9 cellular contexts compared by ENCODE assay signal in genomic region chr13:29847501-29847983, GRCh38. TPM values are rescaled to one million over a fixed set of nuclear protein-coding genes. Genes with fewer than 3 reads are reported as not detected.
DNase-seq lines count a peak whose midpoint lies in the region; ATAC-seq, FAIRE-seq and TF ChIP-seq lines count a peak whose summit lies in the region.
"Had no signal": no experiment of that assay in that cellular context is flagged by ENCODE, and none has a peak within 500 bp of the region (broad histone marks: within the 10 kb centered on the region; RNA-seq: fewer than 3 reads in every experiment).

No MANE protein-coding gene starts in this region.

- peaks cover 3 to 27% (median 21%) of the 10 kb centered on the region in 3 donors for H3K4me1 ChIP-seq in pancreas

- ATAC-seq in pancreas: peak in 2 of 4 donors; percentile 1 to 2
- ATAC-seq: K562 had no signal

- no peaks in the 10 kb centered on the region for H3K36me3 ChIP-seq in BJ (ENCODE audit: control insufficient read depth, insufficient read depth, low read length)
- H3K36me3 ChIP-seq in pancreas: no peaks in the 10 kb centered on the region

- CTCF ChIA-PET in BJ (lab: Yijun Ruan, JAX): interaction anchor here (0.6 to 10.5 kb wide), 6 partner anchors 28 to 741 kb away, joined by 3 to 103 read pairs (median 4); no protein-coding TSS in a partner anchor

- TF ChIP-seq CTCF in BJ (IDR thresholded peaks at IDR 0.05; ENCODE audit: insufficient read depth, low read depth, low read length) (no peak), fibroblast of the aortic adventitia (IDR thresholded peaks at IDR 0.05; ENCODE audit: insufficient read depth, low read length) (no peak), pancreas (IDR thresholded peaks at IDR 0.05) (no peak)

- H3K27me3 ChIP-seq in BJ (ENCODE audit: control insufficient read depth, insufficient read depth, low read length) (no peaks in the 10 kb centered on the region), pancreas (no peaks in the 10 kb centered on the region)

- H3K9me3 ChIP-seq in pancreas: no peaks in the 10 kb centered on the region

- H3K4me3 ChIP-seq in BJ (ENCODE audit: low read depth, low read length) (peak overlapping the region; percentile 48), fibroblast of the aortic adventitia (ENCODE audit: low read depth, low read length) (peak overlapping the region; percentile 72), pancreas (peak overlapping the region; percentile 24 to 93 (median 74))
- H3K4me3 ChIP-seq: K562 had no signal

- 1% methylated on average over 13 of the region's 13 CpGs for WGBS in pancreas, 2 donors

- POLR2A ChIA-PET in BJ (lab: Charles Lee): interaction anchor here (0.6 kb wide), 1 partner anchor 69 kb away, joined by 4 read pairs; no protein-coding TSS in a partner anchor

- no peak for FAIRE-seq in pancreas (lab: Jason Lieb, UNC)
- FAIRE-seq: K562 had no signal

- intact Hi-C loops in pancreas (cut with DNase I): loop anchor here in 1 of 3 donors (5.0 kb wide), 1 partner anchor 265 kb away; no protein-coding TSS in a partner anchor

- H3K27ac ChIP-seq in pancreas: peak overlapping the region in 2 of 4 donors; percentile 67 to 96

- DNase-seq in BJ (ENCODE audit: low read depth): no peak
- DNase-seq in HCEC 1CT: peak; percentile 54
- DNase-seq in UCSD-AML1 (lab: John Stamatoyannopoulos, UW; ENCODE audit: unreplicated experiment): peak; percentile 17
- DNase-seq in fibroblast of the aortic adventitia (ENCODE audit: low read depth): peak; percentile 69
- peak in 2 of 6 donors; percentile 14 to 33 for DNase-seq in pancreas
- no peak for DNase-seq in NCI-H2029 treated with DMSO at 0.1 percent for 48 hours (lab: John Stamatoyannopoulos, UW)
- DNase-seq in stimulated activated CD4-positive, alpha-beta T cell treated with anti-CD3 and anti-CD28 coated beads, Interleukin-2, amount 100 ng/mL, for 48 hours: no peak
- DNase-seq in stimulated activated CD4-positive, alpha-beta T cell treated with anti-CD3 and anti-CD28 coated beads, Interleukin-12 subunit alpha, Interleukin-12 subunit beta, amount 100 ng/mL, for 4 hours: no peak

RNA-seq across cellular contexts. Expression of gene UBL3, which starts 2.9 kb away (rescaled TPM):
- polyA plus RNA-seq in BJ (2011; rRNA removed) (18.0 and 33.0 TPM in 2 replicates), pancreas (10 to 100 TPM in 1 of 2 donors, 1 to 10 TPM in 1; 9.7 to 25.9 TPM)
- polyA minus RNA-seq in BJ (2011; rRNA and poly(A)+ RNA removed): 12.4 and 16.7 TPM in 2 replicates
- total RNA-seq in fibroblast of the aortic adventitia (ENCODE audit: low replicate concordance) (21.1 and 57.7 TPM in 2 replicates), pancreas (10 to 100 TPM; 18.8 to 31.5 (median 23.1) TPM)

Comparison
In these comparisons a context has a peak if more than half of its experiments do, and no peak if none do; other contexts are left out.
1. DNase-seq: peak in HCEC 1CT (single experiment), UCSD-AML1 (single experiment) and fibroblast of the aortic adventitia (single experiment); none in BJ (single experiment), NCI-H2029 treated with DMSO at 0.1 percent for 48 hours (single experiment), stimulated activated CD4-positive, alpha-beta T cell treated with anti-CD3 and anti-CD28 coated beads, Interleukin-2, amount 100 ng/mL, for 48 hours (0 of 2) and stimulated activated CD4-positive, alpha-beta T cell treated with anti-CD3 and anti-CD28 coated beads, Interleukin-12 subunit alpha, Interleukin-12 subunit beta, amount 100 ng/mL, for 4 hours (single experiment).
2. Peak in every context shown above with its lines, with median percentiles within 50 percentile points of each other: H3K4me3 ChIP-seq.